17 cellular contexts compared by ENCODE assay signal in the genomic region with DNA sequence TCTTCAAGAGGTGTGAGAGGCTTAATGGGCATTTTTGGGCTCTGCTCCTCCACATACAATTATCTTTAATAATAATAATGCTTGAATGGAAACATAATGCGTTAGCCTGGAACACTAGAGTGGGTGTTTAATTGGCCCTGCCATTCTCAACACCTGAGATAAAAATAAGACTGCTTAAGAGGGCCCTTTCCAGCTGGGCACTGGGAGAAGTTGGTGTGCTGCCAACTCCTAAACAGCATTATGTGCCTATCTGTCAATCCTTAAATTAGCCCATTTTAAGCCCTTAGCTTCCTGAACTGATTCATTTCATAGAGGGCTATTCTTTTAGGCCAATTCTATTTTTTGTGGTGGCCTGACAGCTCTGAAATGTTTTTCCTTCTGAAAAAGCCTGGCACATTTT.
"Had no signal": no experiment of that assay in that cellular context is flagged by ENCODE, and none has a peak within 500 bp of the region (broad histone marks: within the 10 kb centered on the region; RNA-seq: fewer than 3 reads in every experiment).

No MANE protein-coding gene starts in this region.

- DNase-seq: activated CD4-positive, alpha-beta T cell treated with anti-CD3 and anti-CD28 coated beads, Interleukin-2, amount 10 ng/mL, durations not matched to agents 24 days and 14 days; activated CD4-positive, CD25-positive, alpha-beta regulatory T cell; activated CD8-positive, alpha-beta memory T cell treated with anti-CD3 and anti-CD28 coated beads, Interleukin-2, amount 50 U/mL, for 4 hours; activated CD8-positive, alpha-beta T cell treated with anti-CD3 and anti-CD28 coated beads, Interleukin-2, amount 10 ng/mL, durations not matched to agents 7 days and 5 days; activated naive CD8-positive, alpha-beta T cell treated with anti-CD3 and anti-CD28 coated beads for 36 hours; activated T-cell treated with anti-CD3 and anti-CD28 coated beads, Interleukin-2, amount 50 U/mL, for 72 hours; amygdala; central memory CD4-positive, alpha-beta T cell; kidney; left lung; mammary epithelial cell; mucosa of descending colon; naive thymus-derived CD4-positive, alpha-beta T cell; sigmoid colon; spleen; stimulated activated naive CD8-positive, alpha-beta T cell treated with anti-CD3 and anti-CD28 coated beads, Interleukin-15, amount 100 ng/mL, for 72 hours; upper lobe of left lung had no signal

- ATAC-seq: activated CD8-positive, alpha-beta T cell treated with anti-CD3 and anti-CD28 coated beads, Interleukin-2, amount 10 ng/mL, durations not matched to agents 7 days and 5 days; activated T-cell treated with anti-CD3 and anti-CD28 coated beads, Interleukin-2, amount 50 U/mL, for 72 hours; left lung; mucosa of descending colon; naive thymus-derived CD4-positive, alpha-beta T cell; stimulated activated naive CD8-positive, alpha-beta T cell treated with anti-CD3 and anti-CD28 coated beads, Interleukin-15, amount 100 ng/mL, for 72 hours had no signal
